ENCODE assay signal across 8 cellular contexts in the genomic region with DNA sequence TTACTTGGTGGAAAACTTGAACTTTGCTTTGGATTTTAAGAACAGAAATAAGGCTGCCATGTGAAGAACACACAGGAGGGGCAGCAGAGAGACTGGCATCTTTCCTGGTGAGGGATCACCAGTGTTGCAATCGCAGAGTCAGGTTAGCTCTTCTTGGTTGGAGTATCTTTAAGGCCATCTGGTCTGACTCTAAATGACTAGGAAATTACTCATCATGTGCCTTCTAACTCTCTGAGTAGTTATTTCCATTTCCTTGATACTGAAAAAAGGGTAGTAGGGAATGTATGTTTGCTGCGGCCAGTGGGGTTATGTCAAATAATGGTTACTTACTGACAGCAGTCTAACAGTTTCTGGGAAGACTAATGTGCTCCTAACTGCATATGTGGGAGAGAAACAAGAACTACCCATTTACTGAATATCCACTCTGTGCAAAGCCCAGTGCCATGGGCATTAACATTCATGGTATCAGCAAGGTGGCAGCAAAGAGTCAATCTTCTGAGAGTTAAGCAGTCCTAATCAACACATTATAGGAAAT.
DNase-seq lines count a peak whose midpoint lies in the region; ATAC-seq and TF ChIP-seq lines count a peak whose summit lies in the region.

No MANE protein-coding gene starts in this region.

- H3K27me3 ChIP-seq in WERI-Rb-1 (ENCODE audit: insufficient read depth, low read depth, severe bottlenecking) (no peaks in the 10 kb centered on the region), tibial artery (no peaks in the 10 kb centered on the region)

- intact Hi-C loops in sciatic nerve (cut with DNase I) (no loop called here), tibial artery (cut with DNase I; ENCODE audit: low total_unique reads) (no loop called here)

- H3K27ac ChIP-seq in WERI-Rb-1 (no peak overlapping the region), tibial artery (no peak overlapping the region)

- peak; percentile 95 for DNase-seq in EH (ENCODE audit: low read depth)
- DNase-seq in HT-29 (ENCODE audit: low spot score): peak; percentile 83
- peak; percentile 8 for DNase-seq in WERI-Rb-1
- DNase-seq in fibroblast of mammary gland (ENCODE audit: low read depth): peak; percentile 98
- DNase-seq in stimulated activated CD4-positive, alpha-beta T cell treated with anti-CD3 and anti-CD28 coated beads, Interleukin-4, amount 100 ng/mL, for 48 hours (ENCODE audit: low read depth in 2 of 2): peak; percentile 18 to 42
- DNase-seq in sciatic nerve (ENCODE audit: low spot score): no peak
- DNase-seq in tibial artery: no peak

- TF ChIP-seq CTCF in WERI-Rb-1 (IDR thresholded peaks at IDR 0.05; ENCODE audit: low read depth, low read length) (peak; percentile 25; the same call in 1 of the 2 replicates), fibroblast of mammary gland (conservative IDR thresholded peaks at IDR 0.05; ENCODE audit: control insufficient read depth, insufficient read depth, low read depth, low read length) (peak; percentile 82), tibial artery (IDR thresholded peaks at IDR 0.05) (no peak)

- H3K4me3 ChIP-seq in WERI-Rb-1 (ENCODE audit: low read depth, low read length) (no peak overlapping the region), fibroblast of mammary gland (ENCODE audit: control insufficient read depth, low read depth, low read length) (no peak overlapping the region), tibial artery (no peak overlapping the region)

- no peaks in the 10 kb centered on the region for H3K4me1 ChIP-seq in tibial artery

- H3K9me3 ChIP-seq in WERI-Rb-1 (ENCODE audit: severe bottlenecking) (no peaks in the 10 kb centered on the region), tibial artery (no peaks in the 10 kb centered on the region)

- ATAC-seq in sciatic nerve (no peak), HG02885 (IDR thresholded peaks at IDR 0.05; ENCODE audit: poor library complexity, unreplicated experiment) (no peak)

- H3K36me3 ChIP-seq in WERI-Rb-1: no peaks in the 10 kb centered on the region
- H3K36me3 ChIP-seq in tibial artery: no peaks in the 10 kb centered on the region

Comparison
In these comparisons a context has a peak if more than half of its experiments do, and no peak if none do; other contexts are left out.
1. DNase-seq: peak in EH (single experiment), HT-29 (single experiment), WERI-Rb-1 (single experiment), fibroblast of mammary gland (single experiment) and stimulated activated CD4-positive, alpha-beta T cell treated with anti-CD3 and anti-CD28 coated beads, Interleukin-4, amount 100 ng/mL, for 48 hours (2 of 2); none in sciatic nerve (single experiment) and tibial artery (0 of 2).
2. CTCF ChIP-seq: peak in WERI-Rb-1 (single experiment) and fibroblast of mammary gland (single experiment); none in tibial artery (0 of 2).